In the genomic region with DNA sequence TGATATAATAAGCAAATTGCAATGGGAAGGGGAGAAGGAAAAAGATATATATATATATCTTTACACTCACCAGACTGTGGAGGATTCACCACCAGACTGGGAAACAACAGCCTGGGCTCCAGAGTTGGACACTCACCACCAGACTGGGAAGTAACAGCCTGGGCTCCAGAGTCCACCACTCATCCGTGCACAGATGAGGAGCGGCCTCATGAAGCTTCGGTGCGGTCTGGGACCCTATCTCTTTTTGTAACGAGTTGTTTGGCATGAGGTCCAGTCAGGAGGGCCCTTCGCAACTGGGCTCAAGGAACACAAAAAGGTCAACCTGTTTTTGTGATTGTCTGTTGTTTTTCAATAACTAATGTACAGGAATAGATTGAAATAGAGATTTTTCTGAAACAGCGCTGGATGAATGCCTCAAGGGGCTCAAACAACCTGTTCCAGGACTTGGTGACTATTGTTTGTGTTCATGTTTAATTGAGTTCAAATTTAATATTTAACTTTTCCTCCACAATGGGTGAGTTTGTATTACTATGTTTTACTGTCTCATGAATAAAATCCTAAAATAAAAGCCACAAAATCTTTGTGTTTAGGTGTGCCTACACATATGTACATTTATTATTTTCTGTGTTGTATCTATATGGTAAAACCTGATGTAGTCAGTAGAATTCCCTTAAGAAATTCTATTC, we compare ENCODE assay signal across 15 cellular contexts. TPM values are rescaled to one million over a fixed set of nuclear protein-coding genes. Genes with fewer than 3 reads are reported as not detected.
DNase-seq lines count a peak whose midpoint lies in the region; ATAC-seq and TF ChIP-seq lines count a peak whose summit lies in the region.
"Had no signal": no experiment of that assay in that cellular context is flagged by ENCODE, and none has a peak within 500 bp of the region (broad histone marks: within the 10 kb centered on the region; RNA-seq: fewer than 3 reads in every experiment).

No MANE protein-coding gene starts in this region.

- peak overlapping the region; percentile 69 for H3K27ac ChIP-seq in 22Rv1
- peak overlapping the region; percentile 93 for H3K27ac ChIP-seq in VCaP
- no peak overlapping the region for H3K27ac ChIP-seq in neural progenitor cell

- H3F3A ChIP-seq in neural progenitor cell (ENCODE audit: low read depth): no peaks in the 10 kb centered on the region

- H3K4me3 ChIP-seq in neural progenitor cell (no peak overlapping the region), HAP-1 (no peak overlapping the region)
- H3K4me3 ChIP-seq: MG63 had no signal

- peaks cover 4% of the 10 kb centered on the region for H3K27me3 Mint-ChIP-seq in neural progenitor cell (ENCODE audit: insufficient read depth, low read depth)

- TF ChIP-seq CTCF in 22Rv1 (IDR thresholded peaks at IDR 0.05): no peak
- TF ChIP-seq CTCF in VCaP (conservative IDR thresholded peaks at IDR 0.05): no peak
- no peak for TF ChIP-seq CTCF in neural progenitor cell (IDR thresholded peaks at IDR 0.05)

- no peak overlapping the region for H3K4me2 ChIP-seq in neural progenitor cell

- intact Hi-C loops in left colon (cut with DNase I, micrococcal nuclease): no loop called here

- H3K36me3 Mint-ChIP-seq in neural progenitor cell: no peaks in the 10 kb centered on the region

- no peaks in the 10 kb centered on the region for H4K20me1 ChIP-seq in neural progenitor cell (ENCODE audit: low read depth)

- H3K9me3 ChIP-seq in neural progenitor cell (ENCODE audit: low read depth) (no peaks in the 10 kb centered on the region), HAP-1 (no peaks in the 10 kb centered on the region)
- H3K9me3 ChIP-seq: MG63 had no signal

- H3K27me3 ChIP-seq in neural progenitor cell (no peaks in the 10 kb centered on the region), HAP-1 (ENCODE audit: low read depth) (no peaks in the 10 kb centered on the region; the same call in 1 of the 2 replicates)
- H3K27me3 ChIP-seq: MG63 had no signal

- ATAC-seq in left colon: peak; percentile 89

- no peaks in the 10 kb centered on the region for H3K79me2 ChIP-seq in neural progenitor cell (ENCODE audit: low read depth)

- no peaks in the 10 kb centered on the region for H3K4me1 ChIP-seq in neural progenitor cell
- H3K4me1 ChIP-seq in HAP-1: peaks cover 3% of the 10 kb centered on the region; the same call in 1 of the 2 replicates

- no peak overlapping the region for H3K4me3 Mint-ChIP-seq in neural progenitor cell

- no peaks in the 10 kb centered on the region for H3K9me3 Mint-ChIP-seq in neural progenitor cell

- in situ Hi-C loops in HAP-1 (cut with MboI; ENCODE audit: low sequenced_read_pairs): no loop called here

- H2AFZ ChIP-seq in neural progenitor cell (replicated peaks): peak overlapping the region; percentile 3

- peak in 1 of 2 donors; percentile 47 for DNase-seq in left colon
- DNase-seq in neural progenitor cell (ENCODE audit: low spot score): no peak
- DNase-seq in GM03348 (ENCODE audit: low spot score): no peak
- no peak for DNase-seq in NCI-H1436 (lab: John Stamatoyannopoulos, UW)
- no peak for DNase-seq in amygdala (lab: John Stamatoyannopoulos, UW)
- DNase-seq in HAP-1 (ENCODE audit: low spot score in 2 of 2): no peak
- DNase-seq: C1 segment of cervical spinal cord, GF-D8, MG63, NCI-H1092 treated with DMSO at 0.1 percent for 48 hours, NCI-H1694, NCI-H510A treated with DMSO at 0.1 percent for 48 hours, Right ventricle myocardium superior had no signal

- no peaks in the 10 kb centered on the region for H3K4me1 Mint-ChIP-seq in neural progenitor cell

- H3K27ac Mint-ChIP-seq in neural progenitor cell: no peak overlapping the region

- H3K9ac ChIP-seq in neural progenitor cell: no peak overlapping the region

- H3K36me3 ChIP-seq in neural progenitor cell: no peaks in the 10 kb centered on the region
- no peaks in the 10 kb centered on the region for H3K36me3 ChIP-seq in HAP-1 (replicated peaks)
- H3K36me3 ChIP-seq: MG63 had no signal

RNA-seq across cellular contexts. Expression of a gene that starts 40.1 kb away (rescaled TPM):
- 1,000 to 10,000 TPM; 1,029 to 1,322 TPM for total RNA-seq in left colon
- 0.54 and 1.1 TPM in 2 replicates for total RNA-seq in neural progenitor cell (ENCODE audit: low replicate concordance)

RNA-seq across cellular contexts. Expression of a gene that starts 44.2 kb away (rescaled TPM):
- total RNA-seq in left colon: 10 to 100 TPM in 1 of 2 donors, 1 to 10 TPM in 1; 7.3 to 11.0 TPM
- 12.4 and 14.1 TPM in 2 replicates for total RNA-seq in neural progenitor cell (ENCODE audit: low replicate concordance)

Comparison
In these comparisons a context has a peak if more than half of its experiments do, and no peak if none do; other contexts are left out.
1. RNA of a gene that starts 40.1 kb away (total RNA-seq): 1,029 to 1,322 TPM in left colon; 0.54 to 1.1 TPM in neural progenitor cell; every median in the first group is over 100 times any median in the second.